Comparison of ENCODE assay signal across 11 cellular contexts in the genomic region with DNA sequence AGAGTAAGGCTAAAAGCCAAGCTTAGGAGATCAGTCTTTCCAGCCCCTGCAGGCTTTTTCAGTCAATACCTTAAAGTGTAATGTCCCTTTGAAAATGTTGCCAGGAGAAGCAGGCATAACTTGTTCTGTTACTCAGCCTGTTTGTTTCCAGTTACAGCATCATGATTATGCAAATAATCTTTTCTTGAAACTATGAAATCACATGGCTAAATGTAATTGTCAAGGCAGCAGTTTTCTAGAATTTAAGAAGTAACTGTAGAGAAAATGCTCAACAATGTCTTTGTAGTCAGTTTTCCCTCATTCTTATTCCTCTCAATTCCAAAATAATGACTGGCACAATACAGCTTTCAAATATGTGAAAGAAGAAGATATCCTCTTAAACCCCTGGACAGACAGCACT. TPM values are rescaled to one million over a fixed set of nuclear protein-coding genes. Genes with fewer than 3 reads are reported as not detected.
A peak's percentile ranks its signal among the peaks of the same experiment; 100 is the strongest.
DNase-seq lines count a peak whose midpoint lies in the region; ATAC-seq, FAIRE-seq and TF ChIP-seq lines count a peak whose summit lies in the region.
"Had no signal": no experiment of that assay in that cellular context is flagged by ENCODE, and none has a peak within 500 bp of the region (broad histone marks: within the 10 kb centered on the region; RNA-seq: fewer than 3 reads in every experiment).

No MANE protein-coding gene starts in this region.

- H3K4me1 ChIP-seq in astrocyte (ENCODE audit: insufficient read depth, low read length) (peaks cover 5% of the 10 kb centered on the region), sigmoid colon (peaks cover 0 to 39% (median 32%) of the 10 kb centered on the region in 4 donors)

- H3K27ac Mint-ChIP-seq in CD4-positive, alpha-beta T cell: peak overlapping the region; percentile 82
- H3K27ac Mint-ChIP-seq in astrocyte (ENCODE audit: unreplicated experiment) (no peak overlapping the region), nephron (peak overlapping the region; percentile 55 to 84 (median 74))
- H3K27ac Mint-ChIP-seq in effector memory CD8-positive, alpha-beta T cell: no peak overlapping the region

- H3K4me1 Mint-ChIP-seq in CD4-positive, alpha-beta T cell (ENCODE audit: low read depth): peaks cover 25% of the 10 kb centered on the region
- peaks cover 3% of the 10 kb centered on the region for H3K4me1 Mint-ChIP-seq in astrocyte (ENCODE audit: low read depth, unreplicated experiment)
- peaks cover 9% of the 10 kb centered on the region for H3K4me1 Mint-ChIP-seq in nephron
- peaks cover 5 to 13% of the 10 kb centered on the region in 2 donors for H3K4me1 Mint-ChIP-seq in effector memory CD8-positive, alpha-beta T cell (ENCODE audit: low read depth in 2 of 2)

- H2AFZ ChIP-seq in astrocyte (ENCODE audit: low read depth, low read length): no peak overlapping the region

- no peaks in the 10 kb centered on the region for H3K9me3 ChIP-seq in CD4-positive, alpha-beta T cell (ENCODE audit: control insufficient read depth, low read length)
- H3K9me3 ChIP-seq in astrocyte (ENCODE audit: insufficient read depth, low read depth, low read length): no peaks in the 10 kb centered on the region
- H3K9me3 ChIP-seq in sigmoid colon: no peaks in the 10 kb centered on the region

- no peak for DNase-seq in CD4-positive, alpha-beta T cell
- DNase-seq in HL-60 (ENCODE audit: low read depth in 1 of 2, low spot score in 1 of 2) (no peak), astrocyte (ENCODE audit: low read depth) (no peak), sigmoid colon (no peak), AML-193 (lab: John Stamatoyannopoulos, UW) (no peak)
- DNase-seq in effector memory CD8-positive, alpha-beta T cell: no peak
- DNase-seq: NK-92 treated with Interleukin-12 subunit alpha and Interleukin-12 subunit beta, amount 100 ng/mL, for 24 hours had no signal

- H4K20me1 ChIP-seq in astrocyte (ENCODE audit: insufficient read depth, low read length): peaks cover under 1% of the 10 kb centered on the region

- no peaks in the 10 kb centered on the region for H3K36me3 Mint-ChIP-seq in CD4-positive, alpha-beta T cell (ENCODE audit: low read depth)
- H3K36me3 Mint-ChIP-seq in astrocyte (ENCODE audit: low read depth, unreplicated experiment) (no peaks in the 10 kb centered on the region), nephron (ENCODE audit: low read depth) (no peaks in the 10 kb centered on the region)
- peaks cover 13% of the 10 kb centered on the region for H3K36me3 Mint-ChIP-seq in effector memory CD8-positive, alpha-beta T cell (ENCODE audit: insufficient read depth)

- FAIRE-seq in astrocyte (lab: Jason Lieb, UNC): no peak
- FAIRE-seq: G401.6 had no signal

- H3K27me3 Mint-ChIP-seq in CD4-positive, alpha-beta T cell: no peaks in the 10 kb centered on the region
- H3K27me3 Mint-ChIP-seq in astrocyte (ENCODE audit: low read depth, unreplicated experiment) (no peaks in the 10 kb centered on the region), nephron (ENCODE audit: low read depth) (no peaks in the 10 kb centered on the region)
- H3K27me3 Mint-ChIP-seq in effector memory CD8-positive, alpha-beta T cell: no peaks in the 10 kb centered on the region

- no peak overlapping the region for H3K4me2 ChIP-seq in astrocyte (ENCODE audit: low read length)

- no peak for TF ChIP-seq CTCF in CD4-positive, alpha-beta T cell (IDR thresholded peaks at IDR 0.05)
- TF ChIP-seq CTCF in HL-60 (IDR thresholded peaks at IDR 0.05; ENCODE audit: insufficient read depth, low read length): no peak
- no peak for TF ChIP-seq CTCF in astrocyte (IDR thresholded peaks at IDR 0.05; ENCODE audit: insufficient read depth, low read depth, low read length)
- TF ChIP-seq CTCF in nephron (IDR thresholded peaks at IDR 0.05; ENCODE audit: unreplicated experiment in 3 of 3): no peak
- TF ChIP-seq CTCF in sigmoid colon (IDR thresholded peaks at IDR 0.05): no peak

- peak overlapping the region; percentile 84 for H3K4me3 Mint-ChIP-seq in CD4-positive, alpha-beta T cell
- H3K4me3 Mint-ChIP-seq in astrocyte (ENCODE audit: unreplicated experiment): peak overlapping the region; percentile 78
- H3K4me3 Mint-ChIP-seq in nephron: peak overlapping the region; percentile 97 to 99 (median 98)
- H3K4me3 Mint-ChIP-seq in effector memory CD8-positive, alpha-beta T cell: peak overlapping the region in 1 of 2 donors; percentile 5

- no peaks in the 10 kb centered on the region for H3K27me3 ChIP-seq in CD4-positive, alpha-beta T cell (ENCODE audit: control insufficient read depth, insufficient read depth, low read length)
- no peaks in the 10 kb centered on the region for H3K27me3 ChIP-seq in HL-60 (ENCODE audit: insufficient read depth, poor library complexity, severe bottlenecking)
- H3K27me3 ChIP-seq in astrocyte (ENCODE audit: insufficient read depth, low read length): no peaks in the 10 kb centered on the region
- no peaks in the 10 kb centered on the region for H3K27me3 ChIP-seq in sigmoid colon

- no peaks in the 10 kb centered on the region for H3K36me3 ChIP-seq in astrocyte (ENCODE audit: insufficient read depth, low read length)
- H3K36me3 ChIP-seq in sigmoid colon: no peaks in the 10 kb centered on the region

- H3K9ac ChIP-seq in astrocyte (ENCODE audit: low read length): no peak overlapping the region

- no peak for TF ChIP-seq EP300 in sigmoid colon (IDR thresholded peaks at IDR 0.05)

- intact Hi-C loops in CD4-positive, alpha-beta T cell (cut with DNase I, micrococcal nuclease): no loop called here
- intact Hi-C loops in sigmoid colon (cut with DNase I): loop anchor here (5.0 kb wide), 1 partner anchor 120 kb away; a partner anchor contains a TSS

- peaks cover 34% of the 10 kb centered on the region for H3K79me2 ChIP-seq in astrocyte (ENCODE audit: insufficient read depth, low read length)

- no peaks in the 10 kb centered on the region for H3K9me3 Mint-ChIP-seq in CD4-positive, alpha-beta T cell
- H3K9me3 Mint-ChIP-seq in astrocyte (ENCODE audit: unreplicated experiment): no peaks in the 10 kb centered on the region
- H3K9me3 Mint-ChIP-seq in nephron: no peaks in the 10 kb centered on the region
- H3K9me3 Mint-ChIP-seq in effector memory CD8-positive, alpha-beta T cell: no peaks in the 10 kb centered on the region

- H3K4me3 ChIP-seq in HL-60 (replicated peaks; ENCODE audit: insufficient read depth, low read length): no peak overlapping the region
- no peak overlapping the region for H3K4me3 ChIP-seq in astrocyte (ENCODE audit: insufficient read depth, low read depth, low read length)
- no peak overlapping the region for H3K4me3 ChIP-seq in sigmoid colon

- CTCF ChIA-PET in CD4-positive, alpha-beta T cell (lab: Charles Lee): no interaction called here

- no peak for TF ChIP-seq POLR2A in sigmoid colon (IDR thresholded peaks at IDR 0.05)

- H3K27ac ChIP-seq in CD4-positive, alpha-beta T cell (ENCODE audit: low read depth, low read length): no peak overlapping the region
- H3K27ac ChIP-seq in HL-60 (replicated peaks) (peak overlapping the region; percentile 34), astrocyte (ENCODE audit: low read depth, low read length) (no peak overlapping the region), sigmoid colon (peak overlapping the region in 1 of 4 donors; percentile 0)

- no peak for ATAC-seq in CD4-positive, alpha-beta T cell (ENCODE audit: poor library complexity)
- no peak for ATAC-seq in HG02840 (IDR thresholded peaks at IDR 0.05; ENCODE audit: low FRiP score, unreplicated experiment)
- no peak for ATAC-seq in effector memory CD8-positive, alpha-beta T cell (replicated peaks)
- ATAC-seq: activated CD4-positive, CD25-positive, alpha-beta regulatory T cell treated with anti-CD3 and anti-CD28 coated beads, Interleukin-2, amount 50 U/mL, for 24 hours had no signal

- POLR2A ChIA-PET in CD4-positive, alpha-beta T cell (lab: Charles Lee): interaction anchor here (1.1 kb wide), 1 partner anchor 213 kb away, joined by 3 read pairs; no protein-coding TSS in a partner anchor

RNA-seq across cellular contexts. Expression of a gene that starts 1.9 kb away (rescaled TPM):
- 10 to 100 TPM; 18.9 to 19.2 TPM for total RNA-seq in CD4-positive, alpha-beta T cell
- total RNA-seq in astrocyte (58.7 and 62.3 TPM in 2 replicates), sigmoid colon (10 to 100 TPM; 18.9 to 27.7 (median 21.6) TPM)
- polyA plus RNA-seq in sigmoid colon: 10 to 100 TPM in 1 of 3 donors, 1 to 10 TPM in 2; 3.6 to 34.1 (median 3.7) TPM

RNA-seq across cellular contexts. Expression of a gene that starts 8.9 kb away (rescaled TPM):
- total RNA-seq in CD4-positive, alpha-beta T cell: 100 to 1,000 TPM; 166 to 181 TPM
- 60.9 and 63.5 TPM in 2 replicates for total RNA-seq in astrocyte
- total RNA-seq in sigmoid colon: 100 to 1,000 TPM in 3 of 4 donors, 10 to 100 TPM in 1; 92.8 to 172 (median 104) TPM
- 10 to 100 TPM; 12.5 to 39.0 (median 13.2) TPM for polyA plus RNA-seq in sigmoid colon

Comparison
In these comparisons a context has a peak if more than half of its experiments do, and no peak if none do; other contexts are left out.
1. H3K27ac Mint-ChIP-seq: peak in CD4-positive, alpha-beta T cell (single experiment) and nephron (3 of 3); none in astrocyte (single experiment) and effector memory CD8-positive, alpha-beta T cell (0 of 2).